ENCODE assay signal across 1 cellular context in the genomic region with DNA sequence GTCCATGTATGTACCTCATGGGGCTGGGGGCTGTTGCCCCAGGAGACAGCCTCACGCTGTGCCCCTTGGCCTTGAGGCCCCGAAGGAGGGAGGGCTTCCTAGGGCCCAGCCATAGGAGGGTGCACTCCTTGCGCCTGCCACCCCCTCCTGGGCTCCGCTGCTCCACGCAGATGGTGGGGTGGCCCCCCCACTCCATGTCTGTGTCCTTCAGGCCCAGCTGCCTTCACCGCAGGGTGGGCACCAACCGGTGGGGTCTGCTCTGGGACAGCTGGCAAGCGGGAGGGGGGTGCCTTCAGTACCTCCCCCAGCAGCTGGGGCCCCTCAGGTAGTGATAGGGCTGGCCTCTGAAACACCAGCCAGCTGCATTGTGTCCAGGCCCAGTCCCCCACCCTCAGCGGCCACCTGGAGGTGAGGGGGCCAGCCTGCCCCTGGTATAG.
TF ChIP-seq lines count a peak whose summit lies in the region.

No MANE protein-coding gene starts in this region.

TF ChIP-seq in HepG2, 621 proteins besides CTCF, POLR2A, EP300 and RAD21 (continued from another document and continues in another):
- TF ChIP-seq, protein P1, sequence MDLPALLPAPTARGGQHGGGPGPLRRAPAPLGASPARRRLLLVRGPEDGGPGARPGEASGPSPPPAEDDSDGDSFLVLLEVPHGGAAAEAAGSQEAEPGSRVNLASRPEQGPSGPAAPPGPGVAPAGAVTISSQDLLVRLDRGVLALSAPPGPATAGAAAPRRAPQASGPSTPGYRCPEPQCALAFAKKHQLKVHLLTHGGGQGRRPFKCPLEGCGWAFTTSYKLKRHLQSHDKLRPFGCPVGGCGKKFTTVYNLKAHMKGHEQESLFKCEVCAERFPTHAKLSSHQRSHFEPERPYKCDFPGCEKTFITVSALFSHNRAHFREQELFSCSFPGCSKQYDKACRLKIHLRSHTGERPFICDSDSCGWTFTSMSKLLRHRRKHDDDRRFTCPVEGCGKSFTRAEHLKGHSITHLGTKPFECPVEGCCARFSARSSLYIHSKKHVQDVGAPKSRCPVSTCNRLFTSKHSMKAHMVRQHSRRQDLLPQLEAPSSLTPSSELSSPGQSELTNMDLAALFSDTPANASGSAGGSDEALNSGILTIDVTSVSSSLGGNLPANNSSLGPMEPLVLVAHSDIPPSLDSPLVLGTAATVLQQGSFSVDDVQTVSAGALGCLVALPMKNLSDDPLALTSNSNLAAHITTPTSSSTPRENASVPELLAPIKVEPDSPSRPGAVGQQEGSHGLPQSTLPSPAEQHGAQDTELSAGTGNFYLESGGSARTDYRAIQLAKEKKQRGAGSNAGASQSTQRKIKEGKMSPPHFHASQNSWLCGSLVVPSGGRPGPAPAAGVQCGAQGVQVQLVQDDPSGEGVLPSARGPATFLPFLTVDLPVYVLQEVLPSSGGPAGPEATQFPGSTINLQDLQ (CRISPR knock-in tag; IDR thresholded peaks at IDR 0.05), result no peak
- TF ChIP-seq, protein P2, sequence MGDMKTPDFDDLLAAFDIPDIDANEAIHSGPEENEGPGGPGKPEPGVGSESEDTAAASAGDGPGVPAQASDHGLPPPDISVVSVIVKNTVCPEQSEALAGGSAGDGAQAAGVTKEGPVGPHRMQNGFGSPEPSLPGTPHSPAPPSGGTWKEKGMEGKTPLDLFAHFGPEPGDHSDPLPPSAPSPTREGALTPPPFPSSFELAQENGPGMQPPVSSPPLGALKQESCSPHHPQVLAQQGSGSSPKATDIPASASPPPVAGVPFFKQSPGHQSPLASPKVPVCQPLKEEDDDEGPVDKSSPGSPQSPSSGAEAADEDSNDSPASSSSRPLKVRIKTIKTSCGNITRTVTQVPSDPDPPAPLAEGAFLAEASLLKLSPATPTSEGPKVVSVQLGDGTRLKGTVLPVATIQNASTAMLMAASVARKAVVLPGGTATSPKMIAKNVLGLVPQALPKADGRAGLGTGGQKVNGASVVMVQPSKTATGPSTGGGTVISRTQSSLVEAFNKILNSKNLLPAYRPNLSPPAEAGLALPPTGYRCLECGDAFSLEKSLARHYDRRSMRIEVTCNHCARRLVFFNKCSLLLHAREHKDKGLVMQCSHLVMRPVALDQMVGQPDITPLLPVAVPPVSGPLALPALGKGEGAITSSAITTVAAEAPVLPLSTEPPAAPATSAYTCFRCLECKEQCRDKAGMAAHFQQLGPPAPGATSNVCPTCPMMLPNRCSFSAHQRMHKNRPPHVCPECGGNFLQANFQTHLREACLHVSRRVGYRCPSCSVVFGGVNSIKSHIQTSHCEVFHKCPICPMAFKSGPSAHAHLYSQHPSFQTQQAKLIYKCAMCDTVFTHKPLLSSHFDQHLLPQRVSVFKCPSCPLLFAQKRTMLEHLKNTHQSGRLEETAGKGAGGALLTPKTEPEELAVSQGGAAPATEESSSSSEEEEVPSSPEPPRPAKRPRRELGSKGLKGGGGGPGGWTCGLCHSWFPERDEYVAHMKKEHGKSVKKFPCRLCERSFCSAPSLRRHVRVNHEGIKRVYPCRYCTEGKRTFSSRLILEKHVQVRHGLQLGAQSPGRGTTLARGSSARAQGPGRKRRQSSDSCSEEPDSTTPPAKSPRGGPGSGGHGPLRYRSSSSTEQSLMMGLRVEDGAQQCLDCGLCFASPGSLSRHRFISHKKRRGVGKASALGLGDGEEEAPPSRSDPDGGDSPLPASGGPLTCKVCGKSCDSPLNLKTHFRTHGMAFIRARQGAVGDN (CRISPR knock-in tag; IDR thresholded peaks at IDR 0.05), result peak; percentile 29
- TF ChIP-seq ZBTB3 (CRISPR knock-in tag; IDR thresholded peaks at IDR 0.05; ENCODE audit: borderline replicate concordance, low read depth) (no peak), HMGA1 (CRISPR knock-in tag; conservative IDR thresholded peaks at IDR 0.05) (no peak), CAMTA2 (CRISPR knock-in tag; IDR thresholded peaks at IDR 0.05; ENCODE audit: borderline replicate concordance) (no peak), ZNF446 (CRISPR knock-in tag; IDR thresholded peaks at IDR 0.05) (no peak), ZNF232 (CRISPR knock-in tag; IDR thresholded peaks at IDR 0.05; ENCODE audit: borderline replicate concordance) (no peak), SNAPC2 (CRISPR knock-in tag; IDR thresholded peaks at IDR 0.05) (no peak), STAG1 (CRISPR knock-in tag; IDR thresholded peaks at IDR 0.05) (no peak), MTA1 (CRISPR knock-in tag; IDR thresholded peaks at IDR 0.05; ENCODE audit: borderline replicate concordance) (0 out of 2 replicates have a peak, but pooled peaks have one; percentile 48), MEIS2 (CRISPR knock-in tag; IDR thresholded peaks at IDR 0.05) (no peak), ISX (CRISPR knock-in tag; conservative IDR thresholded peaks at IDR 0.05) (no peak), IRF2 (CRISPR knock-in tag; IDR thresholded peaks at IDR 0.05) (no peak), PAX8 (CRISPR knock-in tag; IDR thresholded peaks at IDR 0.05; ENCODE audit: borderline replicate concordance) (peak; percentile 50; the same call in 1 of the 2 replicates), ESRRA (CRISPR knock-in tag; IDR thresholded peaks at IDR 0.05; ENCODE audit: low read depth) (no peak), DR1 (CRISPR knock-in tag; IDR thresholded peaks at IDR 0.05) (no peak), RORA (CRISPR knock-in tag; IDR thresholded peaks at IDR 0.05) (no peak), ZNF607 (CRISPR knock-in tag; IDR thresholded peaks at IDR 0.05; ENCODE audit: borderline replicate concordance) (no peak; the same call in 1 of the 2 replicates), RBFOX2 (IDR thresholded peaks at IDR 0.05; ENCODE audit: low read depth, low read length) (no peak), CEBPB (IDR thresholded peaks at IDR 0.05; ENCODE audit: borderline replicate concordance, low read depth, low read length) (no peak), YEATS4 (CRISPR knock-in tag; IDR thresholded peaks at IDR 0.05; ENCODE audit: borderline replicate concordance) (0 out of 2 replicates have a peak, but pooled peaks have one; percentile 20), SAFB2 (CRISPR knock-in tag; IDR thresholded peaks at IDR 0.05; ENCODE audit: borderline replicate concordance, low read depth) (0 out of 2 replicates have a peak, but pooled peaks have one; percentile 21), ELF3 (CRISPR knock-in tag; IDR thresholded peaks at IDR 0.05) (no peak), PHB2 (IDR thresholded peaks at IDR 0.05; ENCODE audit: partially characterized antibody) (no peak), ZNF451 (CRISPR knock-in tag; IDR thresholded peaks at IDR 0.05) (no peak), AGO2 (optimal IDR thresholded peaks at IDR 0.05; ENCODE audit: low read depth, low read length) (peak; percentile 81), ZSCAN22 (CRISPR knock-in tag; IDR thresholded peaks at IDR 0.05) (no peak), ZNF619 (CRISPR knock-in tag; IDR thresholded peaks at IDR 0.05) (no peak), CBFB (CRISPR knock-in tag; IDR thresholded peaks at IDR 0.05) (no peak), SRSF1 (optimal IDR thresholded peaks at IDR 0.05; ENCODE audit: low read depth, low read length) (no peak), GATAD2A (CRISPR knock-in tag; IDR thresholded peaks at IDR 0.05) (no peak), SYNCRIP (IDR thresholded peaks at IDR 0.05; ENCODE audit: insufficient read depth, low read depth, low read length) (no peak)
- TF ChIP-seq, protein P3, sequence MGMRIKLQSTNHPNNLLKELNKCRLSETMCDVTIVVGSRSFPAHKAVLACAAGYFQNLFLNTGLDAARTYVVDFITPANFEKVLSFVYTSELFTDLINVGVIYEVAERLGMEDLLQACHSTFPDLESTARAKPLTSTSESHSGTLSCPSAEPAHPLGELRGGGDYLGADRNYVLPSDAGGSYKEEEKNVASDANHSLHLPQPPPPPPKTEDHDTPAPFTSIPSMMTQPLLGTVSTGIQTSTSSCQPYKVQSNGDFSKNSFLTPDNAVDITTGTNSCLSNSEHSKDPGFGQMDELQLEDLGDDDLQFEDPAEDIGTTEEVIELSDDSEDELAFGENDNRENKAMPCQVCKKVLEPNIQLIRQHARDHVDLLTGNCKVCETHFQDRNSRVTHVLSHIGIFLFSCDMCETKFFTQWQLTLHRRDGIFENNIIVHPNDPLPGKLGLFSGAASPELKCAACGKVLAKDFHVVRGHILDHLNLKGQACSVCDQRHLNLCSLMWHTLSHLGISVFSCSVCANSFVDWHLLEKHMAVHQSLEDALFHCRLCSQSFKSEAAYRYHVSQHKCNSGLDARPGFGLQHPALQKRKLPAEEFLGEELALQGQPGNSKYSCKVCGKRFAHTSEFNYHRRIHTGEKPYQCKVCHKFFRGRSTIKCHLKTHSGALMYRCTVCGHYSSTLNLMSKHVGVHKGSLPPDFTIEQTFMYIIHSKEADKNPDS (CRISPR knock-in tag; IDR thresholded peaks at IDR 0.05), result no peak
- TF ChIP-seq, protein P4, sequence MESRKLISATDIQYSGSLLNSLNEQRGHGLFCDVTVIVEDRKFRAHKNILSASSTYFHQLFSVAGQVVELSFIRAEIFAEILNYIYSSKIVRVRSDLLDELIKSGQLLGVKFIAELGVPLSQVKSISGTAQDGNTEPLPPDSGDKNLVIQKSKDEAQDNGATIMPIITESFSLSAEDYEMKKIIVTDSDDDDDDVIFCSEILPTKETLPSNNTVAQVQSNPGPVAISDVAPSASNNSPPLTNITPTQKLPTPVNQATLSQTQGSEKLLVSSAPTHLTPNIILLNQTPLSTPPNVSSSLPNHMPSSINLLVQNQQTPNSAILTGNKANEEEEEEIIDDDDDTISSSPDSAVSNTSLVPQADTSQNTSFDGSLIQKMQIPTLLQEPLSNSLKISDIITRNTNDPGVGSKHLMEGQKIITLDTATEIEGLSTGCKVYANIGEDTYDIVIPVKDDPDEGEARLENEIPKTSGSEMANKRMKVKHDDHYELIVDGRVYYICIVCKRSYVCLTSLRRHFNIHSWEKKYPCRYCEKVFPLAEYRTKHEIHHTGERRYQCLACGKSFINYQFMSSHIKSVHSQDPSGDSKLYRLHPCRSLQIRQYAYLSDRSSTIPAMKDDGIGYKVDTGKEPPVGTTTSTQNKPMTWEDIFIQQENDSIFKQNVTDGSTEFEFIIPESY (CRISPR knock-in tag; IDR thresholded peaks at IDR 0.05), result no peak
- TF ChIP-seq, protein P5, sequence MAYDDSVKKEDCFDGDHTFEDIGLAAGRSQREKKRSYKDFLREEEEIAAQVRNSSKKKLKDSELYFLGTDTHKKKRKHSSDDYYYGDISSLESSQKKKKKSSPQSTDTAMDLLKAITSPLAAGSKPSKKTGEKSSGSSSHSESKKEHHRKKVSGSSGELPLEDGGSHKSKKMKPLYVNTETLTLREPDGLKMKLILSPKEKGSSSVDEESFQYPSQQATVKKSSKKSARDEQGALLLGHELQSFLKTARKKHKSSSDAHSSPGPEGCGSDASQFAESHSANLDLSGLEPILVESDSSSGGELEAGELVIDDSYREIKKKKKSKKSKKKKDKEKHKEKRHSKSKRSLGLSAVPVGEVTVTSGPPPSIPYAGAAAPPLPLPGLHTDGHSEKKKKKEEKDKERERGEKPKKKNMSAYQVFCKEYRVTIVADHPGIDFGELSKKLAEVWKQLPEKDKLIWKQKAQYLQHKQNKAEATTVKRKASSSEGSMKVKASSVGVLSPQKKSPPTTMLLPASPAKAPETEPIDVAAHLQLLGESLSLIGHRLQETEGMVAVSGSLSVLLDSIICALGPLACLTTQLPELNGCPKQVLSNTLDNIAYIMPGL (CRISPR knock-in tag; IDR thresholded peaks at IDR 0.05; ENCODE audit: borderline replicate concordance in 1 of 2, low read depth in 1 of 2), result no peak
- TF ChIP-seq, protein P6, sequence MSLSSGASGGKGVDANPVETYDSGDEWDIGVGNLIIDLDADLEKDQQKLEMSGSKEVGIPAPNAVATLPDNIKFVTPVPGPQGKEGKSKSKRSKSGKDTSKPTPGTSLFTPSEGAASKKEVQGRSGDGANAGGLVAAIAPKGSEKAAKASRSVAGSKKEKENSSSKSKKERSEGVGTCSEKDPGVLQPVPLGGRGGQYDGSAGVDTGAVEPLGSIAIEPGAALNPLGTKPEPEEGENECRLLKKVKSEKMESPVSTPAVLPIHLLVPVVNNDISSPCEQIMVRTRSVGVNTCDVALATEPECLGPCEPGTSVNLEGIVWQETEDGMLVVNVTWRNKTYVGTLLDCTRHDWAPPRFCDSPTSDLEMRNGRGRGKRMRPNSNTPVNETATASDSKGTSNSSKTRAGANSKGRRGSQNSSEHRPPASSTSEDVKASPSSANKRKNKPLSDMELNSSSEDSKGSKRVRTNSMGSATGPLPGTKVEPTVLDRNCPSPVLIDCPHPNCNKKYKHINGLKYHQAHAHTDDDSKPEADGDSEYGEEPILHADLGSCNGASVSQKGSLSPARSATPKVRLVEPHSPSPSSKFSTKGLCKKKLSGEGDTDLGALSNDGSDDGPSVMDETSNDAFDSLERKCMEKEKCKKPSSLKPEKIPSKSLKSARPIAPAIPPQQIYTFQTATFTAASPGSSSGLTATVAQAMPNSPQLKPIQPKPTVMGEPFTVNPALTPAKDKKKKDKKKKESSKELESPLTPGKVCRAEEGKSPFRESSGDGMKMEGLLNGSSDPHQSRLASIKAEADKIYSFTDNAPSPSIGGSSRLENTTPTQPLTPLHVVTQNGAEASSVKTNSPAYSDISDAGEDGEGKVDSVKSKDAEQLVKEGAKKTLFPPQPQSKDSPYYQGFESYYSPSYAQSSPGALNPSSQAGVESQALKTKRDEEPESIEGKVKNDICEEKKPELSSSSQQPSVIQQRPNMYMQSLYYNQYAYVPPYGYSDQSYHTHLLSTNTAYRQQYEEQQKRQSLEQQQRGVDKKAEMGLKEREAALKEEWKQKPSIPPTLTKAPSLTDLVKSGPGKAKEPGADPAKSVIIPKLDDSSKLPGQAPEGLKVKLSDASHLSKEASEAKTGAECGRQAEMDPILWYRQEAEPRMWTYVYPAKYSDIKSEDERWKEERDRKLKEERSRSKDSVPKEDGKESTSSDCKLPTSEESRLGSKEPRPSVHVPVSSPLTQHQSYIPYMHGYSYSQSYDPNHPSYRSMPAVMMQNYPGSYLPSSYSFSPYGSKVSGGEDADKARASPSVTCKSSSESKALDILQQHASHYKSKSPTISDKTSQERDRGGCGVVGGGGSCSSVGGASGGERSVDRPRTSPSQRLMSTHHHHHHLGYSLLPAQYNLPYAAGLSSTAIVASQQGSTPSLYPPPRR (CRISPR knock-in tag; IDR thresholded peaks at IDR 0.05; ENCODE audit: borderline replicate concordance), result no peak; the same call in 1 of the 2 replicates
- TF ChIP-seq, protein P7, sequence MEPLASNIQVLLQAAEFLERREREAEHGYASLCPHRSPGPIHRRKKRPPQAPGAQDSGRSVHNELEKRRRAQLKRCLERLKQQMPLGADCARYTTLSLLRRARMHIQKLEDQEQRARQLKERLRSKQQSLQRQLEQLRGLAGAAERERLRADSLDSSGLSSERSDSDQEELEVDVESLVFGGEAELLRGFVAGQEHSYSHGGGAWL (CRISPR knock-in tag; IDR thresholded peaks at IDR 0.05), result no peak
- TF ChIP-seq, protein P8, sequence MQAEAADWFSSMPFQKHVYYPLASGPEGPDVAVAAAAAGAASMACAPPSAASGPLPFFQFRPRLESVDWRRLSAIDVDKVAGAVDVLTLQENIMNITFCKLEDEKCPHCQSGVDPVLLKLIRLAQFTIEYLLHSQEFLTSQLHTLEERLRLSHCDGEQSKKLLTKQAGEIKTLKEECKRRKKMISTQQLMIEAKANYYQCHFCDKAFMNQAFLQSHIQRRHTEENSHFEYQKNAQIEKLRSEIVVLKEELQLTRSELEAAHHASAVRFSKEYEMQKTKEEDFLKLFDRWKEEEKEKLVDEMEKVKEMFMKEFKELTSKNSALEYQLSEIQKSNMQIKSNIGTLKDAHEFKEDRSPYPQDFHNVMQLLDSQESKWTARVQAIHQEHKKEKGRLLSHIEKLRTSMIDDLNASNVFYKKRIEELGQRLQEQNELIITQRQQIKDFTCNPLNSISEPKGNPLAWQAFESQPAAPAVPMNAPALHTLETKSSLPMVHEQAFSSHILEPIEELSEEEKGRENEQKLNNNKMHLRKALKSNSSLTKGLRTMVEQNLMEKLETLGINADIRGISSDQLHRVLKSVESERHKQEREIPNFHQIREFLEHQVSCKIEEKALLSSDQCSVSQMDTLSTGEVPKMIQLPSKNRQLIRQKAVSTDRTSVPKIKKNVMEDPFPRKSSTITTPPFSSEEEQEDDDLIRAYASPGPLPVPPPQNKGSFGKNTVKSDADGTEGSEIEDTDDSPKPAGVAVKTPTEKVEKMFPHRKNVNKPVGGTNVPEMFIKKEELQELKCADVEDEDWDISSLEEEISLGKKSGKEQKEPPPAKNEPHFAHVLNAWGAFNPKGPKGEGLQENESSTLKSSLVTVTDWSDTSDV (CRISPR knock-in tag; IDR thresholded peaks at IDR 0.05), result no peak
